ENCODE assay signal across 28 cellular contexts in the genomic region with DNA sequence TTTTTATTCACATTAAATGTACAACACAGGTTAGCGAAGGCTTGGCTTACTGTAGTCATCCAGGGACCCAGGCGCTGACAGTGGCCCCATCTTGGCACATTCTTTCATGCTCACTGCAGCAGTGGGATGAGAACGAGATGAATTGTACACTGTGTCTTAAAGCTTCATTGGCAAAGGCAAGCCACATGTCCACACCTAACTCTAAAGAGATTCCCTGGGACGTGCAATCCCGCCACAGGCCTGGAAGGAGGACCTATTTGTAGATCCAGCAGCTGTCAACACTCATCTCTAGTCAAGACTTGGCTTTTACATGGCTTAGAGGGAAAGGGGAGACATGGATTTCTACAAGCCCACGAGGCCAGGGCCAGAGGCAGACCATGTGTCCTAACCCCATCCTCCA. TPM values are rescaled to one million over a fixed set of nuclear protein-coding genes. Genes with fewer than 3 reads are reported as not detected.
"Had no signal": no experiment of that assay in that cellular context is flagged by ENCODE, and none has a peak within 500 bp of the region (broad histone marks: within the 10 kb centered on the region; RNA-seq: fewer than 3 reads in every experiment).

No MANE protein-coding gene starts in this region.

- H3K9me3 ChIP-seq: adrenal gland, body of pancreas, mucosa of descending colon, ovary, prostate gland, tibial nerve had no signal

- H3K27me3 ChIP-seq: adrenal gland, body of pancreas, ovary, tibial nerve had no signal

- DNase-seq: activated B cell treated with CpG ODN at 0.5 μM for 24 hours; activated CD4-positive, alpha-beta T cell treated with anti-CD3 and anti-CD28 coated beads, Interleukin-2, amount 50 U/mL, for 4 hours; activated effector memory CD4-positive, alpha-beta T cell treated with Interleukin-2 at 50 U/mL for 16 hours; activated naive CD4-positive, alpha-beta T cell treated with anti-CD3 and anti-CD28 coated beads for 36 hours; activated naive CD8-positive, alpha-beta T cell treated with anti-CD3 and anti-CD28 coated beads for 36 hours; activated T-cell treated with anti-CD3 and anti-CD28 coated beads for 4 hours; adrenal gland; aorta; body of pancreas; cortex of kidney; effector memory CD8-positive, alpha-beta T cell; mucosa of descending colon; naive B cell; nephron progenitor cell; ovary; stimulated activated CD4-positive, alpha-beta T cell treated with anti-CD3 and anti-CD28 coated beads, Interleukin-2, amount 100 ng/mL, for 48 hours; stimulated activated naive CD4-positive, alpha-beta T cell treated with Interleukin-2 at 50 U/mL for 16 hours; T-helper 1 cell had no signal

- H3K36me3 ChIP-seq: adrenal gland, ovary, prostate gland, tibial nerve had no signal

- ATAC-seq: body of pancreas; effector memory CD8-positive, alpha-beta T cell; left lobe of liver; mucosa of descending colon had no signal

- H3K4me3 ChIP-seq: adrenal gland, body of pancreas, lung, mucosa of descending colon, ovary, prostate gland, tibial nerve had no signal

- H3K27ac ChIP-seq: adrenal gland, body of pancreas, ovary, prostate gland, tibial nerve had no signal

- H3K4me1 ChIP-seq: adrenal gland, body of pancreas, prostate gland, tibial nerve had no signal

RNA-seq across cellular contexts. Expression of a gene that starts 16.1 kb away (rescaled TPM):
- total RNA-seq: chondrocyte, endothelial cell of umbilical vein, fibroblast of lung, fibroblast of villous mesenchyme, kidney epithelial cell, temporal lobe, tibial nerve had no signal
- polyA plus RNA-seq: endothelial cell of umbilical vein, fibroblast of lung had no signal
